In genomic region chr2:176096986-176097819, GRCh38 we compare ENCODE assay signal across 8 cellular contexts. TPM values are rescaled to one million over a fixed set of nuclear protein-coding genes. Genes with fewer than 3 reads are reported as not detected.
DNase-seq lines count a peak whose midpoint lies in the region; ATAC-seq and TF ChIP-seq lines count a peak whose summit lies in the region.

No MANE protein-coding gene starts in this region.

- intact Hi-C loops in right lobe of liver (cut with DNase I) = loop anchor here in 1 of 2 donors (10.0 kb wide), 1 partner anchor 742 kb away; no protein-coding TSS in a partner anchor

- no peaks in the 10 kb centered on the region for H3K36me3 ChIP-seq in right lobe of liver

- peaks cover 0 to 23% (median 6%) of the 10 kb centered on the region in 4 donors for H3K4me1 ChIP-seq in right lobe of liver

- H3K9me3 Mint-ChIP-seq in WTC11 = no peaks in the 10 kb centered on the region

- H3K27ac ChIP-seq in coronary artery (no peak overlapping the region), right lobe of liver (no peak overlapping the region)

- 2% methylated on average over 19 of the region's 45 CpGs for WGBS in right lobe of liver (ENCODE audit: insufficient coverage, low coverage, low lambda C conversion rate, missing lambda C conversion rate)

- peak; percentile 64 for ATAC-seq in GM18499 (IDR thresholded peaks at IDR 0.05; ENCODE audit: insufficient read depth, unreplicated experiment)
- ATAC-seq in HG02981 (IDR thresholded peaks at IDR 0.05; ENCODE audit: unreplicated experiment) = peak; percentile 69
- peak; percentile 68 for ATAC-seq in WTC11
- peak; percentile 93 to 97 (median 94) for ATAC-seq in right lobe of liver

- peaks cover 96% of the 10 kb centered on the region for H3K27me3 Mint-ChIP-seq in WTC11 (ENCODE audit: low read depth)

- peaks cover 65% of the 10 kb centered on the region for H3K4me1 Mint-ChIP-seq in WTC11

- POLR2A ChIA-PET in AG04449 (lab: Yijun Ruan, JAX) (no interaction called here), WTC11 (lab: Charles Lee) (interaction anchor here (0.6 kb wide), 1 partner anchor 13 kb away, joined by 4 read pairs; no protein-coding TSS in a partner anchor)

- no peak for DNase-seq in AG04449 (ENCODE audit: low read depth, low spot score)
- DNase-seq in NCI-H2171 (lab: John Stamatoyannopoulos, UW) = peak; percentile 77
- peak; percentile 93 for DNase-seq in WTC11 (ENCODE audit: low spot score)
- no peak for DNase-seq in coronary artery (ENCODE audit: low spot score)
- DNase-seq in right lobe of liver = peak; percentile 68 to 70 (median 69)
- DNase-seq in stimulated activated CD4-positive, alpha-beta T cell treated with anti-CD3 and anti-CD28 coated beads, Interleukin-4, amount 100 ng/mL, for 4 hours = peak; percentile 34 to 59

- H3K27me3 ChIP-seq in right lobe of liver = peaks cover 22 to 92% of the 10 kb centered on the region in 2 donors

- H3K4me3 ChIP-seq in AG04449 (ENCODE audit: low read depth, low read length) (peak overlapping the region; percentile 45), coronary artery (peak overlapping the region; percentile 67), right lobe of liver (peak overlapping the region; percentile 16 to 41 (median 29))

- TF ChIP-seq CTCF in AG04449 (IDR thresholded peaks at IDR 0.05; ENCODE audit: insufficient read depth, low read length, missing control alignments) = peak; percentile 91
- TF ChIP-seq CTCF in WTC11 (IDR thresholded peaks at IDR 0.05) = peak; percentile 74
- peak; percentile 73 for TF ChIP-seq CTCF in coronary artery (IDR thresholded peaks at IDR 0.05)
- peak; percentile 76 to 91 (median 86) for TF ChIP-seq CTCF in right lobe of liver (IDR thresholded peaks at IDR 0.05)

- CTCF ChIA-PET in AG04449 (lab: Yijun Ruan, JAX) = interaction anchor here (0.5 to 6.3 kb wide), 32 partner anchors 9 to 1402 kb away, joined by 3 to 93 read pairs (median 4); partner anchors contain the start of genes EVX2 and HOXD9
- CTCF ChIA-PET in WTC11 (lab: Charles Lee) = interaction anchor here (0.6 to 4.2 kb wide), 38 partner anchors 9 to 1644 kb away, joined by 3 to 56 read pairs (median 4); partner anchors contain the start of genes HOXD11, HOXD9 and LNPK

- no peaks in the 10 kb centered on the region for H3K9me3 ChIP-seq in right lobe of liver

- H3K36me3 Mint-ChIP-seq in WTC11 = peaks cover 2% of the 10 kb centered on the region; the same call in 1 of the 2 replicates

- H3K4me3 Mint-ChIP-seq in WTC11 = peak overlapping the region; percentile 65

- peak overlapping the region; percentile 37; the same call in 1 of the 2 replicates for H3K27ac Mint-ChIP-seq in WTC11

- TF ChIP-seq POLR2A in right lobe of liver (IDR thresholded peaks at IDR 0.05) = no peak

TF ChIP-seq in WTC11, 78 proteins besides CTCF, POLR2A, EP300 and RAD21 (continues in another document):
- 0 out of 2 replicates have a peak, but pooled peaks have one; percentile 41 for TF ChIP-seq HMGXB4 (CRISPR knock-in tag; IDR thresholded peaks at IDR 0.05)
- no peak for TF ChIP-seq E2F4 (CRISPR knock-in tag; IDR thresholded peaks at IDR 0.05; ENCODE audit: borderline replicate concordance, low read depth)
- TF ChIP-seq FOXP1 (CRISPR knock-in tag; IDR thresholded peaks at IDR 0.05; ENCODE audit: borderline replicate concordance) = peak; percentile 56; the same call in 1 of the 2 replicates
- peak; percentile 41; the same call in 1 of the 2 replicates for TF ChIP-seq GABPB1 (CRISPR knock-in tag; IDR thresholded peaks at IDR 0.05)
- no peak for TF ChIP-seq ZNF263 (CRISPR knock-in tag; IDR thresholded peaks at IDR 0.05; ENCODE audit: low read depth)
- no peak for TF ChIP-seq ELF4 (CRISPR knock-in tag; IDR thresholded peaks at IDR 0.05; ENCODE audit: low read depth)
- no peak for TF ChIP-seq CDX4 (CRISPR knock-in tag; IDR thresholded peaks at IDR 0.05; ENCODE audit: borderline replicate concordance)
- TF ChIP-seq IRF1 (CRISPR knock-in tag; IDR thresholded peaks at IDR 0.05) = no peak
- no peak for TF ChIP-seq ZNF416 (CRISPR knock-in tag; IDR thresholded peaks at IDR 0.05)
- TF ChIP-seq RORB (CRISPR knock-in tag; IDR thresholded peaks at IDR 0.05) = no peak
- TF ChIP-seq PREB (CRISPR knock-in tag; IDR thresholded peaks at IDR 0.05; ENCODE audit: borderline replicate concordance) = no peak
- no peak for TF ChIP-seq USF1 (CRISPR knock-in tag; IDR thresholded peaks at IDR 0.05)
- no peak for TF ChIP-seq PRRX2 (CRISPR knock-in tag; IDR thresholded peaks at IDR 0.05)
- TF ChIP-seq ZMAT4 (CRISPR knock-in tag; IDR thresholded peaks at IDR 0.05) = no peak
- TF ChIP-seq E2F1 (CRISPR knock-in tag; IDR thresholded peaks at IDR 0.05) = no peak
- no peak for TF ChIP-seq CBFB (CRISPR knock-in tag; IDR thresholded peaks at IDR 0.05; ENCODE audit: low read depth)
- no peak for TF ChIP-seq OVOL2 (CRISPR knock-in tag; IDR thresholded peaks at IDR 0.05; ENCODE audit: borderline replicate concordance)
- 0 out of 2 replicates have a peak, but pooled peaks have one; percentile 58 for TF ChIP-seq NFE2L1 (CRISPR knock-in tag; IDR thresholded peaks at IDR 0.05)

RNA-seq across cellular contexts. Expression of gene HOXD12, which starts 2.4 kb away (rescaled TPM):
- total RNA-seq in WTC11 (2021) (0.17 TPM in 1 of 3 replicates, not detected in the others), right lobe of liver (not detected)

RNA-seq across cellular contexts. Expression of gene HOXD13, which starts 4.7 kb away (rescaled TPM):
- total RNA-seq in WTC11 (2021) (not detected in 3 replicates), right lobe of liver (not detected)

RNA-seq across cellular contexts. Expression of gene HOXD11, which starts 9.9 kb away (rescaled TPM):
- not detected in 3 replicates for total RNA-seq in WTC11 (2021)
- not detected for total RNA-seq in right lobe of liver

RNA-seq across cellular contexts. Expression of gene EVX2, which starts 13.4 kb away (rescaled TPM):
- total RNA-seq in WTC11 (2021) (0.05 TPM in 1 of 3 replicates, not detected in the others), right lobe of liver (not detected)

RNA-seq across cellular contexts. Expression of gene HOXD10, which starts 19.4 kb away (rescaled TPM):
- total RNA-seq in WTC11 (2021) = not detected in 3 replicates
- not detected for total RNA-seq in right lobe of liver

Comparison
In these comparisons a context has a peak if more than half of its experiments do, and no peak if none do; other contexts are left out.
1. DNase-seq: peak in NCI-H2171 (single experiment), WTC11 (single experiment), right lobe of liver (3 of 3) and stimulated activated CD4-positive, alpha-beta T cell treated with anti-CD3 and anti-CD28 coated beads, Interleukin-4, amount 100 ng/mL, for 4 hours (2 of 2); none in AG04449 (single experiment) and coronary artery (single experiment).
2. Peak in every context shown above with its lines, with median percentiles within 50 percentile points of each other: H3K4me3 ChIP-seq, CTCF ChIP-seq and ATAC-seq.